In the genomic region with DNA sequence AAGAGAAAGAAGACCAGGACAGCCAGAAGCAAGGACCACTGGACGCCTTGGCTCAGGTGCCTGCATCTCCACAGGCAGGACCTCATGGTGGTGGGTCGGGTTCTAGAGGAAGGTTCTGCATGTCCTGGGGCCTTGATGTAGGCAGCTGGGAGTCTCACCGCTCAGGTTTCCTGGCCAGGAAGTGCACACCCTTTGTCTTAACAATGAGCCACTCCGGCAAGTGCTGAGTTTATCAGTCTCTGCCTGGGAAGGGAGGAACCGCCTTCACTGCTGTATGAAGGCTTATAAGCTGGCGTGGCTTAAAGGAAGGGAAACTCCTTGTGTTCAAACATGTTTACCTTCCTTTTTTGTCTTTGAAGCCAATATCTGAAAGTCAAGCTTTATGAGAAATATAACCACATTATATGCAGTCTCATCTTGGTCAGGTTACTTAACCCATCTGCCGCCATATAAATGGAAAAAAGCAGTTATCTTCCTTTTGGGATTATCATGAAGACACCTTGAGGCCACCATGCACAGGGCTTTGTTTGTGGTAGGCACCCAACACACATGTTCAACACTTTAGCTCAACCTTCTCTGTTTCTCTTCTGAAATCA, we compare ENCODE assay signal across 11 cellular contexts. TPM values are rescaled to one million over a fixed set of nuclear protein-coding genes. Genes with fewer than 3 reads are reported as not detected.
DNase-seq lines count a peak whose midpoint lies in the region; ATAC-seq and TF ChIP-seq lines count a peak whose summit lies in the region.
"Had no signal": no experiment of that assay in that cellular context is flagged by ENCODE, and none has a peak within 500 bp of the region (broad histone marks: within the 10 kb centered on the region; RNA-seq: fewer than 3 reads in every experiment).

TSS of gene ST6GALNAC1 (minus strand) at position 205 of the 596 bp plus-strand sequence. CDS start at position 86, 119 bp downstream.

- H3K36me3 ChIP-seq in brain microvascular endothelial cell (replicated peaks), result no peaks in the 10 kb centered on the region

- no peaks in the 10 kb centered on the region for H3K27me3 ChIP-seq in brain microvascular endothelial cell (replicated peaks)

- H3K36me3 Mint-ChIP-seq in Calu3 (ENCODE audit: insufficient read depth, unreplicated experiment), result peaks cover 25% of the 10 kb centered on the region
- peaks cover 2% of the 10 kb centered on the region for H3K36me3 Mint-ChIP-seq in T-helper 17 cell (ENCODE audit: low read depth)
- H3K36me3 Mint-ChIP-seq in naive thymus-derived CD8-positive, alpha-beta T cell, result peaks cover 0 to 8% (median 8%) of the 10 kb centered on the region in 3 donors

- POLR2A ChIA-PET in naive thymus-derived CD8-positive, alpha-beta T cell (lab: Charles Lee), result interaction anchor here (2.1 kb wide), 1 partner anchor 28 kb away, joined by 7 read pairs; no protein-coding TSS in a partner anchor

- BruUV-seq in Calu3 (replicated peaks; lab: Mats Ljungman, UMichigan), result no TSS peak

- CTCF ChIA-PET in Calu3 (lab: Charles Lee), result interaction anchor here (1.0 kb wide), 1 partner anchor 38 kb away, joined by 3 read pairs; no protein-coding TSS in a partner anchor

- H3K9me3 ChIP-seq in T-helper 17 cell (ENCODE audit: control insufficient read depth, low read length, poor library complexity, severe bottlenecking), result no peaks in the 10 kb centered on the region

- peaks cover 68% of the 10 kb centered on the region for H3K4me1 Mint-ChIP-seq in Calu3 (ENCODE audit: low read depth, unreplicated experiment)
- H3K4me1 Mint-ChIP-seq in T-helper 17 cell, result peaks cover 13% of the 10 kb centered on the region
- peaks cover 5 to 21% (median 13%) of the 10 kb centered on the region in 4 donors for H3K4me1 Mint-ChIP-seq in naive thymus-derived CD8-positive, alpha-beta T cell
- H3K4me1 Mint-ChIP-seq: activated CD8-positive, alpha-beta memory T cell treated with anti-CD3 and anti-CD28 coated beads, Interleukin-2, amount 10 ng/mL, durations not matched to agents 7 days and 5 days; naive B cell had no signal

- no peaks in the 10 kb centered on the region for H3K27me3 Mint-ChIP-seq in Calu3 (ENCODE audit: unreplicated experiment)
- peaks cover 11% of the 10 kb centered on the region for H3K27me3 Mint-ChIP-seq in T-helper 17 cell
- peaks cover 0 to 3% (median 1%) of the 10 kb centered on the region in 5 donors for H3K27me3 Mint-ChIP-seq in naive thymus-derived CD8-positive, alpha-beta T cell

- DNase-seq in Calu3, result peak; percentile 68
- no peak for DNase-seq in T-helper 17 cell
- peak; percentile 54 for DNase-seq in dermis blood vessel endothelial cell
- DNase-seq in naive thymus-derived CD8-positive, alpha-beta T cell, result peak in 3 of 10 donors; percentile 2 to 27 (median 21)
- DNase-seq in glomerular visceral epithelial cell (ENCODE audit: extremely low spot score), result no peak
- no peak for DNase-seq in brain microvascular endothelial cell
- DNase-seq: activated CD8-positive, alpha-beta memory T cell treated with anti-CD3 and anti-CD28 coated beads, Interleukin-2, amount 10 ng/mL, durations not matched to agents 7 days and 5 days; C1 segment of cervical spinal cord; naive B cell had no signal

- peak within 1 kb of the TSS; percentile 72 for H3K4me3 Mint-ChIP-seq in Calu3 (ENCODE audit: low read depth, unreplicated experiment)
- H3K4me3 Mint-ChIP-seq in T-helper 17 cell, result peak within 1 kb of the TSS; percentile 80
- peak within 1 kb of the TSS in 4 of 10 donors; percentile 15 to 50 (median 38) for H3K4me3 Mint-ChIP-seq in naive thymus-derived CD8-positive, alpha-beta T cell
- H3K4me3 Mint-ChIP-seq: activated CD8-positive, alpha-beta memory T cell treated with anti-CD3 and anti-CD28 coated beads, Interleukin-2, amount 10 ng/mL, durations not matched to agents 7 days and 5 days; naive B cell had no signal

- no peak within 1 kb of the TSS for H3K27ac ChIP-seq in brain microvascular endothelial cell

- in situ Hi-C loops in brain microvascular endothelial cell (cut with HindIII; ENCODE audit: low pct_ligation_motif_present, low sequenced_read_pairs), result no loop called here

- TF ChIP-seq CTCF in Calu3 (IDR thresholded peaks at IDR 0.05; ENCODE audit: unreplicated experiment) (no peak), brain microvascular endothelial cell (IDR thresholded peaks at IDR 0.05; ENCODE audit: low read depth, low read length, missing control alignments) (no peak)

- H3K4me3 ChIP-seq in brain microvascular endothelial cell (ENCODE audit: low read depth, low read length), result no peak within 1 kb of the TSS

- H3K27ac Mint-ChIP-seq in Calu3 (ENCODE audit: unreplicated experiment), result peak within 1 kb of the TSS; percentile 70
- peak within 1 kb of the TSS; percentile 29 for H3K27ac Mint-ChIP-seq in T-helper 17 cell
- peak within 1 kb of the TSS in 6 of 10 donors; percentile 6 to 84 (median 68) for H3K27ac Mint-ChIP-seq in naive thymus-derived CD8-positive, alpha-beta T cell
- H3K27ac Mint-ChIP-seq: activated CD8-positive, alpha-beta memory T cell treated with anti-CD3 and anti-CD28 coated beads, Interleukin-2, amount 10 ng/mL, durations not matched to agents 7 days and 5 days; naive B cell had no signal

- no peaks in the 10 kb centered on the region for H3K9me3 Mint-ChIP-seq in Calu3 (ENCODE audit: low read depth, unreplicated experiment)
- peaks cover 0 to 10% (median 4%) of the 10 kb centered on the region in 9 donors for H3K9me3 Mint-ChIP-seq in naive thymus-derived CD8-positive, alpha-beta T cell

- intact Hi-C loops in Calu3 (cut with micrococcal nuclease; ENCODE audit: unreplicated experiment), result loop anchor here (10.0 kb wide), 1 partner anchor 71 kb away; the partner anchor contains the start of gene MXRA7

- ATAC-seq in T-helper 17 cell (peak; percentile 86), GM21619 (IDR thresholded peaks at IDR 0.05; ENCODE audit: unreplicated experiment) (no peak), GM19351 (IDR thresholded peaks at IDR 0.05; ENCODE audit: unreplicated experiment) (no peak)
- peak; percentile 78 to 94 for ATAC-seq in naive thymus-derived CD8-positive, alpha-beta T cell
- ATAC-seq: activated CD8-positive, alpha-beta memory T cell treated with anti-CD3 and anti-CD28 coated beads, Interleukin-2, amount 10 ng/mL, durations not matched to agents 7 days and 5 days had no signal

RNA-seq across cellular contexts. Expression of gene ST6GALNAC1, which starts in this region (rescaled TPM):
- total RNA-seq in Calu3 (2022) (52.2 and 52.4 TPM in 2 replicates), T-helper 17 cell (1 to 10 TPM; 4.1 to 8.4 TPM), dermis blood vessel endothelial cell (not detected in 2 replicates)
- total RNA-seq in naive thymus-derived CD8-positive, alpha-beta T cell, result not detected
- polyA plus RNA-seq in naive thymus-derived CD8-positive, alpha-beta T cell, result under 1 TPM in 2 of 3 donors, not detected in 1; 0.07 to 0.52 TPM
- total RNA-seq: activated CD8-positive, alpha-beta memory T cell treated with anti-CD3 and anti-CD28 coated beads, Interleukin-2, amount 10 ng/mL, durations not matched to agents 7 days and 5 days had no signal

Comparison
In these comparisons a context has a peak if more than half of its experiments do, and no peak if none do; other contexts are left out.
1. Peak in DNase-seq in dermis blood vessel endothelial cell; RNA of the gene not detected or under 1 TPM.
2. Peak in ATAC-seq in naive thymus-derived CD8-positive, alpha-beta T cell; RNA of the gene not detected or under 1 TPM.